1 cellular context compared by ENCODE assay signal in genomic region chr1:213737398-213738040, GRCh38.
TF ChIP-seq lines count a peak whose summit lies in the region.

No MANE protein-coding gene starts in this region.

TF ChIP-seq in HepG2, 621 proteins besides CTCF, POLR2A, EP300 and RAD21 (continued from another document and continues in another):
- TF ChIP-seq ZXDC (CRISPR knock-in tag; IDR thresholded peaks at IDR 0.05) (no peak), ATRX (CRISPR knock-in tag; IDR thresholded peaks at IDR 0.05; ENCODE audit: borderline replicate concordance) (no peak), ZSCAN25 (CRISPR knock-in tag; IDR thresholded peaks at IDR 0.05) (no peak; the same call in 1 of the 2 replicates), GABPA (IDR thresholded peaks at IDR 0.05; ENCODE audit: low read depth, low read length) (no peak), GABPA (CRISPR knock-in tag; IDR thresholded peaks at IDR 0.05; ENCODE audit: low read depth) (no peak), ZGPAT (CRISPR knock-in tag; IDR thresholded peaks at IDR 0.05) (peak; percentile 80), ATF4 (CRISPR knock-in tag; IDR thresholded peaks at IDR 0.05) (no peak), ZNF775 (CRISPR knock-in tag; IDR thresholded peaks at IDR 0.05; ENCODE audit: borderline replicate concordance) (no peak), YY1 (IDR thresholded peaks at IDR 0.05; ENCODE audit: insufficient read depth, insufficient replicate concordance, low read depth, low read length) (no peak), ZBTB49 (CRISPR knock-in tag; IDR thresholded peaks at IDR 0.05; ENCODE audit: borderline replicate concordance) (no peak), ZNF253 (CRISPR knock-in tag; IDR thresholded peaks at IDR 0.05; ENCODE audit: borderline replicate concordance) (no peak), FOXJ3 (CRISPR knock-in tag; IDR thresholded peaks at IDR 0.05; ENCODE audit: borderline replicate concordance) (peak; percentile 82; the same call in 1 of the 2 replicates), ZNF614 (CRISPR knock-in tag; IDR thresholded peaks at IDR 0.05; ENCODE audit: borderline replicate concordance) (peak; percentile 91; the same call in 1 of the 2 replicates), PHF21A (CRISPR knock-in tag; IDR thresholded peaks at IDR 0.05) (peak; percentile 78), MED1 (CRISPR knock-in tag; IDR thresholded peaks at IDR 0.05) (peak; percentile 94), HINFP (CRISPR knock-in tag; IDR thresholded peaks at IDR 0.05; ENCODE audit: low read depth) (no peak), EHMT2 (IDR thresholded peaks at IDR 0.05; ENCODE audit: borderline replicate concordance, low read depth, low read length) (peak; percentile 59; the same call in 1 of the 2 replicates), ZNF552 (CRISPR knock-in tag; IDR thresholded peaks at IDR 0.05; ENCODE audit: borderline replicate concordance) (no peak), AGO1 (IDR thresholded peaks at IDR 0.05; ENCODE audit: low read depth, low read length, poor library complexity, severe bottlenecking) (no peak), ATF7-NPFF (CRISPR knock-in tag; IDR thresholded peaks at IDR 0.05; ENCODE audit: low read depth) (no peak), ZNF264 (CRISPR knock-in tag; IDR thresholded peaks at IDR 0.05) (peak; percentile 91; the same call in 1 of the 2 replicates), ZNF598 (CRISPR knock-in tag; IDR thresholded peaks at IDR 0.05; ENCODE audit: borderline replicate concordance) (no peak), HNRNPH1 (optimal IDR thresholded peaks at IDR 0.05; ENCODE audit: low read depth, low read length) (no peak), AHDC1 (CRISPR knock-in tag; IDR thresholded peaks at IDR 0.05; ENCODE audit: borderline replicate concordance) (peak; percentile 94), ETS1 (CRISPR knock-in tag; IDR thresholded peaks at IDR 0.05) (no peak), ZC3H4 (CRISPR knock-in tag; IDR thresholded peaks at IDR 0.05; ENCODE audit: borderline replicate concordance) (no peak), BORCS8-MEF2B (CRISPR knock-in tag; IDR thresholded peaks at IDR 0.05) (no peak), ZNF83 (CRISPR knock-in tag; IDR thresholded peaks at IDR 0.05; ENCODE audit: borderline replicate concordance) (no peak), ZNF180 (CRISPR knock-in tag; IDR thresholded peaks at IDR 0.05; ENCODE audit: borderline replicate concordance, low read depth) (no peak), ZNF589 (CRISPR knock-in tag; conservative IDR thresholded peaks at IDR 0.05) (no peak), CEBPB (IDR thresholded peaks at IDR 0.05; ENCODE audit: borderline replicate concordance, low read depth, low read length) (peak; percentile 87), RCOR2 (CRISPR knock-in tag; IDR thresholded peaks at IDR 0.05) (peak; percentile 81; the same call in 1 of the 2 replicates), ZNF296 (CRISPR knock-in tag; conservative IDR thresholded peaks at IDR 0.05) (no peak)
